16 cellular contexts compared by ENCODE assay signal in the genomic region with DNA sequence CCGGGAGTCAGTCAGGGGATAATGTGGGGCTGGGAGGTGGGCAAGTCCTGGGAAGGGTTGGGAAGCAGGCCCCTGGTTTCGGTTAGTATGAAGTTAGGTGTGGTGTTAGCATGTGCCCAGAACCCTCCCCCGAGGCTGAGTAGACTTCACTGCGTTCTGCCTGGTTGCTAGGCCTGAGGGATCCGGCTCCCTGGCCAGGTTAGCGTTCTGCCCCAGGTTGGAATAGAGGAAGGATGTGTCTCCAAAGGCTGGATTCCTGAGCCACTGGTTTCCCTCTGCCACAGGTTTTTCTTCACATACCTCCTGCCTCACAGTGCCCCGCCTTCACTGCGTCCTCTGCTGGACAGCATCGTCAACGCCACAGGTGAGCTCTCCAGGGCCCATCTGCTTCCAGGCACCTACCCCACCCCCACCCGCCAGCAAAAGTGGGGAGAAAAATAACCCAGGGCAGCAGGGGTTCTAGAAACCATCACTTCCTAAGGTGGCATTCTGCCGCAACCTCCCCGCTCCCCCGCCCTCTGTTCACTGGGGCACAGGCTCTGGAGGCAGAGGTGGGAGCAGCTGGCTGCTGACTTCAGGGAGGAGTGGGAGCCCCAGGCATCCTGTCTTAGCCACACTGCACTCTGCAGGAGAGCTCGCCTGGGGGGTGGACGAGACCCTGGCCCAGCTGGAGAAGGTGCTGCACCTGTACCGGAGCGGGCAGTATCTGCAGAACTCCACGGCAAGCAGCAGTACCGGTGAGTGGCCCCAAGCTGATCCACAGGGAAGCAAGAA. TPM values are rescaled to one million over a fixed set of nuclear protein-coding genes. Genes with fewer than 3 reads are reported as not detected.
DNase-seq lines count a peak whose midpoint lies in the region; ATAC-seq, FAIRE-seq and TF ChIP-seq lines count a peak whose summit lies in the region.
"Had no signal": no experiment of that assay in that cellular context is flagged by ENCODE, and none has a peak within 500 bp of the region (broad histone marks: within the 10 kb centered on the region; RNA-seq: fewer than 3 reads in every experiment).

No MANE protein-coding gene starts in this region.

- ATAC-seq in GM23338, result peak; percentile 72
- no peak for ATAC-seq in activated T-cell treated with anti-CD3 and anti-CD28 coated beads, Interleukin-2, amount 50 U/mL, for 4 hours
- ATAC-seq: stimulated activated naive CD8-positive, alpha-beta T cell treated with anti-CD3 and anti-CD28 coated beads, Interleukin-15, Interleukin-2, amounts not matched to agents 100 U/mL and 50 U/mL, for 24 hours had no signal

- peak overlapping the region; percentile 84; the same call in 1 of the 2 replicates for H3K27ac Mint-ChIP-seq in GM23338
- H3K27ac Mint-ChIP-seq in activated T-helper 1 cell treated with anti-CD3 and anti-CD28 coated beads, Interleukin-12 subunit alpha, Interleukin-12 subunit beta, Interleukin-2, Interleukin-4 antibody, amounts not matched to agents 30 ng/mL and 10 ng/mL and 1 ng/mL, durations not matched to agents 14 hours and 24 hours and 36 hours, result no peak overlapping the region
- H3K27ac Mint-ChIP-seq: activated CD4-positive, alpha-beta T cell treated with anti-CD3 and anti-CD28 coated beads, Interleukin-2, amount 10 ng/mL, durations not matched to agents 7 days and 5 days; activated naive CD4-positive, alpha-beta T cell treated with anti-CD3 and anti-CD28 coated beads, Interleukin-2, amount 50 U/mL, for 24 hours had no signal

- DNase-seq in GM23338 (ENCODE audit: low spot score), result peak; percentile 84
- peak; percentile 86 for DNase-seq in WERI-Rb-1
- DNase-seq in kidney, result peak; percentile 63
- no peak for DNase-seq in smooth muscle cell (lab: John Stamatoyannopoulos, UW; ENCODE audit: unreplicated experiment)
- DNase-seq in activated T-cell treated with anti-CD3 and anti-CD28 coated beads, Interleukin-2, amount 50 U/mL, for 4 hours, result no peak
- DNase-seq in MM.1S, result no peak
- DNase-seq in middle frontal gyrus (ENCODE audit: extremely low spot score, low spot score), result no peak
- no peak for DNase-seq in activated T-helper 1 cell treated with anti-CD3 and anti-CD28 coated beads, Interleukin-12 subunit alpha, Interleukin-12 subunit beta, Interleukin-2, Interleukin-4 antibody, amounts not matched to agents 30 ng/mL and 10 ng/mL and 1 ng/mL, durations not matched to agents 14 hours and 24 hours and 36 hours (ENCODE audit: low spot score)
- DNase-seq: activated CD4-positive, alpha-beta T cell treated with anti-CD3 and anti-CD28 coated beads, Interleukin-2, amount 10 ng/mL, durations not matched to agents 7 days and 5 days; COR-L47; NCI-H1105; NCI-H774; stimulated activated CD4-positive, alpha-beta T cell treated with anti-CD3 and anti-CD28 coated beads, Interleukin-2, amount 100 ng/mL, for 48 hours; stimulated activated naive CD8-positive, alpha-beta T cell treated with anti-CD3 and anti-CD28 coated beads, Interleukin-15, Interleukin-2, amounts not matched to agents 100 U/mL and 50 U/mL, for 24 hours had no signal

- no peak overlapping the region for H2AFZ ChIP-seq in GM23338
- no peak overlapping the region for H2AFZ ChIP-seq in smooth muscle cell (ENCODE audit: low read depth)
- H2AFZ ChIP-seq in MM.1S (ENCODE audit: low read length), result no peak overlapping the region

- peaks cover 15% of the 10 kb centered on the region for H3K79me2 ChIP-seq in GM23338 (replicated peaks; ENCODE audit: insufficient read depth)
- peaks cover 25% of the 10 kb centered on the region for H3K79me2 ChIP-seq in smooth muscle cell (ENCODE audit: low read depth)
- H3K79me2 ChIP-seq in MM.1S (ENCODE audit: low read length), result no peaks in the 10 kb centered on the region

- TF ChIP-seq CTCF in GM23338 (conservative IDR thresholded peaks at IDR 0.05; ENCODE audit: low read depth in 2 of 2) (peak; percentile 58 to 83), WERI-Rb-1 (IDR thresholded peaks at IDR 0.05; ENCODE audit: low read depth, low read length) (peak; percentile 96), kidney (IDR thresholded peaks at IDR 0.05; ENCODE audit: borderline replicate concordance, extremely low read depth, insufficient read depth) (no peak), smooth muscle cell (IDR thresholded peaks at IDR 0.05; ENCODE audit: borderline replicate concordance, insufficient read depth, poor library complexity, severe bottlenecking) (no peak), MM.1S (IDR thresholded peaks at IDR 0.05; ENCODE audit: low read length) (no peak)

- H3K9me3 ChIP-seq in WERI-Rb-1 (ENCODE audit: severe bottlenecking) (no peaks in the 10 kb centered on the region), kidney (ENCODE audit: control insufficient read depth in 1 of 2, low read length in 2 of 2) (no peaks in the 10 kb centered on the region), smooth muscle cell (replicated peaks; ENCODE audit: low read depth) (no peaks in the 10 kb centered on the region), MM.1S (replicated peaks; ENCODE audit: insufficient read depth, low read length) (no peaks in the 10 kb centered on the region)

- no peak overlapping the region for H3K4me3 Mint-ChIP-seq in GM23338
- no peak overlapping the region for H3K4me3 Mint-ChIP-seq in activated T-cell treated with anti-CD3 and anti-CD28 coated beads, Interleukin-2, amount 50 U/mL, for 4 hours
- no peak overlapping the region for H3K4me3 Mint-ChIP-seq in activated T-helper 1 cell treated with anti-CD3 and anti-CD28 coated beads, Interleukin-12 subunit alpha, Interleukin-12 subunit beta, Interleukin-2, Interleukin-4 antibody, amounts not matched to agents 30 ng/mL and 10 ng/mL and 1 ng/mL, durations not matched to agents 14 hours and 24 hours and 36 hours
- H3K4me3 Mint-ChIP-seq: activated CD4-positive, alpha-beta T cell treated with anti-CD3 and anti-CD28 coated beads, Interleukin-2, amount 10 ng/mL, durations not matched to agents 7 days and 5 days; activated naive CD4-positive, alpha-beta T cell treated with anti-CD3 and anti-CD28 coated beads, Interleukin-2, amount 50 U/mL, for 24 hours had no signal

- H3K4me1 ChIP-seq in GM23338 (ENCODE audit: insufficient read depth) (peaks cover 37% of the 10 kb centered on the region), kidney (ENCODE audit: control insufficient read depth in 1 of 2, insufficient read depth in 1 of 2, low read depth in 1 of 2, low read length in 2 of 2) (peaks cover 38 to 44% of the 10 kb centered on the region in 2 donors), smooth muscle cell (ENCODE audit: low read depth) (peaks cover 53% of the 10 kb centered on the region), MM.1S (ENCODE audit: low read length) (no peaks in the 10 kb centered on the region)

- H3F3A ChIP-seq in GM23338 (replicated peaks; ENCODE audit: low read depth) (no peaks in the 10 kb centered on the region), smooth muscle cell (ENCODE audit: low read depth) (peaks cover 12% of the 10 kb centered on the region), MM.1S (ENCODE audit: insufficient read depth, low read length) (no peaks in the 10 kb centered on the region)

- no peaks in the 10 kb centered on the region for H4K20me1 ChIP-seq in GM23338 (replicated peaks; ENCODE audit: insufficient read depth)
- no peaks in the 10 kb centered on the region for H4K20me1 ChIP-seq in smooth muscle cell (ENCODE audit: low read depth)
- no peaks in the 10 kb centered on the region for H4K20me1 ChIP-seq in MM.1S (ENCODE audit: insufficient read depth, low read length)

- H3K27me3 Mint-ChIP-seq in GM23338 (ENCODE audit: insufficient read depth, low read depth, poor library complexity), result peaks cover 8% of the 10 kb centered on the region
- peaks cover 25% of the 10 kb centered on the region for H3K27me3 Mint-ChIP-seq in activated T-cell treated with anti-CD3 and anti-CD28 coated beads, Interleukin-2, amount 50 U/mL, for 4 hours (ENCODE audit: low read depth)
- peaks cover 18% of the 10 kb centered on the region for H3K27me3 Mint-ChIP-seq in activated T-helper 1 cell treated with anti-CD3 and anti-CD28 coated beads, Interleukin-12 subunit alpha, Interleukin-12 subunit beta, Interleukin-2, Interleukin-4 antibody, amounts not matched to agents 30 ng/mL and 10 ng/mL and 1 ng/mL, durations not matched to agents 14 hours and 24 hours and 36 hours (ENCODE audit: insufficient read depth)

- FAIRE-seq in kidney (lab: Jason Lieb, UNC), result no peak

- WGBS in smooth muscle cell (ENCODE audit: low lambda C conversion rate), result 85% methylated on average over 20 of the region's 20 CpGs

- H3K9me3 Mint-ChIP-seq in GM23338, result no peaks in the 10 kb centered on the region; the same call in 2 of the 3 replicates
- no peaks in the 10 kb centered on the region for H3K9me3 Mint-ChIP-seq in activated T-cell treated with anti-CD3 and anti-CD28 coated beads, Interleukin-2, amount 50 U/mL, for 4 hours
- no peaks in the 10 kb centered on the region for H3K9me3 Mint-ChIP-seq in activated T-helper 1 cell treated with anti-CD3 and anti-CD28 coated beads, Interleukin-12 subunit alpha, Interleukin-12 subunit beta, Interleukin-2, Interleukin-4 antibody, amounts not matched to agents 30 ng/mL and 10 ng/mL and 1 ng/mL, durations not matched to agents 14 hours and 24 hours and 36 hours
- H3K9me3 Mint-ChIP-seq: activated CD4-positive, alpha-beta T cell treated with anti-CD3 and anti-CD28 coated beads, Interleukin-2, amount 10 ng/mL, durations not matched to agents 7 days and 5 days; activated naive CD4-positive, alpha-beta T cell treated with anti-CD3 and anti-CD28 coated beads, Interleukin-2, amount 50 U/mL, for 24 hours had no signal

- intact Hi-C loops in kidney (cut with DNase I), result loop anchor here (10.0 kb wide), 1 partner anchor 90 kb away; no protein-coding TSS in a partner anchor
- intact Hi-C loops in activated T-helper 1 cell treated with anti-CD3 and anti-CD28 coated beads, Interleukin-12 subunit alpha, Interleukin-12 subunit beta, Interleukin-2, Interleukin-4 antibody, amounts not matched to agents 30 ng/mL and 10 ng/mL and 1 ng/mL, durations not matched to agents 14 hours and 24 hours and 36 hours (cut with micrococcal nuclease), result no loop called here

- H3K36me3 ChIP-seq in GM23338 (ENCODE audit: insufficient read depth) (no peaks in the 10 kb centered on the region; the same call in 1 of the 2 replicates), WERI-Rb-1 (no peaks in the 10 kb centered on the region), kidney (ENCODE audit: control insufficient read depth in 1 of 2, insufficient read depth in 2 of 2, low read length in 2 of 2) (peaks cover 10 to 25% of the 10 kb centered on the region in 2 donors), smooth muscle cell (ENCODE audit: low read depth) (no peaks in the 10 kb centered on the region), MM.1S (replicated peaks; ENCODE audit: insufficient read depth, low read length) (no peaks in the 10 kb centered on the region)

- peaks cover 35% of the 10 kb centered on the region for H3K36me3 Mint-ChIP-seq in GM23338 (ENCODE audit: low read depth)
- H3K36me3 Mint-ChIP-seq in activated T-cell treated with anti-CD3 and anti-CD28 coated beads, Interleukin-2, amount 50 U/mL, for 4 hours (ENCODE audit: insufficient read depth), result no peaks in the 10 kb centered on the region
- no peaks in the 10 kb centered on the region for H3K36me3 Mint-ChIP-seq in activated T-helper 1 cell treated with anti-CD3 and anti-CD28 coated beads, Interleukin-12 subunit alpha, Interleukin-12 subunit beta, Interleukin-2, Interleukin-4 antibody, amounts not matched to agents 30 ng/mL and 10 ng/mL and 1 ng/mL, durations not matched to agents 14 hours and 24 hours and 36 hours (ENCODE audit: low read depth)
- H3K36me3 Mint-ChIP-seq: activated naive CD4-positive, alpha-beta T cell treated with anti-CD3 and anti-CD28 coated beads, Interleukin-2, amount 50 U/mL, for 24 hours had no signal

- H3K9me2 ChIP-seq in GM23338 (ENCODE audit: insufficient read depth) (no peaks in the 10 kb centered on the region), MM.1S (replicated peaks; ENCODE audit: insufficient read depth, low read length) (no peaks in the 10 kb centered on the region)

- H3K4me2 ChIP-seq in GM23338 (no peak overlapping the region), smooth muscle cell (peak overlapping the region; percentile 43), MM.1S (ENCODE audit: low read depth, low read length) (no peak overlapping the region)

- H3K9ac ChIP-seq in kidney (ENCODE audit: low read length in 2 of 2), result peak overlapping the region in 1 of 2 donors; percentile 26
- H3K9ac ChIP-seq in smooth muscle cell (ENCODE audit: low read depth), result no peak overlapping the region
- no peak overlapping the region for H3K9ac ChIP-seq in MM.1S (ENCODE audit: low read length)

- H3K4me3 ChIP-seq in GM23338, result no peak overlapping the region
- H3K4me3 ChIP-seq in WERI-Rb-1 (ENCODE audit: low read depth, low read length), result no peak overlapping the region
- H3K4me3 ChIP-seq in kidney (ENCODE audit: low read length in 2 of 2), result no peak overlapping the region
- no peak overlapping the region for H3K4me3 ChIP-seq in smooth muscle cell
- no peak overlapping the region for H3K4me3 ChIP-seq in MM.1S (ENCODE audit: low read length)

- H3K27me3 ChIP-seq in GM23338 (ENCODE audit: insufficient read depth) (peaks cover 3% of the 10 kb centered on the region; the same call in 1 of the 2 replicates), WERI-Rb-1 (ENCODE audit: insufficient read depth, low read depth, severe bottlenecking) (peaks cover 17% of the 10 kb centered on the region), smooth muscle cell (ENCODE audit: low read depth) (no peaks in the 10 kb centered on the region), MM.1S (replicated peaks; ENCODE audit: insufficient read depth, low read length) (no peaks in the 10 kb centered on the region)

- H3K4me1 Mint-ChIP-seq in GM23338, result peaks cover 51% of the 10 kb centered on the region
- no peaks in the 10 kb centered on the region for H3K4me1 Mint-ChIP-seq in activated T-cell treated with anti-CD3 and anti-CD28 coated beads, Interleukin-2, amount 50 U/mL, for 4 hours (ENCODE audit: low read depth)
- no peaks in the 10 kb centered on the region for H3K4me1 Mint-ChIP-seq in activated T-helper 1 cell treated with anti-CD3 and anti-CD28 coated beads, Interleukin-12 subunit alpha, Interleukin-12 subunit beta, Interleukin-2, Interleukin-4 antibody, amounts not matched to agents 30 ng/mL and 10 ng/mL and 1 ng/mL, durations not matched to agents 14 hours and 24 hours and 36 hours (ENCODE audit: low read depth)
- H3K4me1 Mint-ChIP-seq: activated CD4-positive, alpha-beta T cell treated with anti-CD3 and anti-CD28 coated beads, Interleukin-2, amount 10 ng/mL, durations not matched to agents 7 days and 5 days; activated naive CD4-positive, alpha-beta T cell treated with anti-CD3 and anti-CD28 coated beads, Interleukin-2, amount 50 U/mL, for 24 hours had no signal

- H3K27ac ChIP-seq in GM23338 (ENCODE audit: low read depth), result no peak overlapping the region
- no peak overlapping the region for H3K27ac ChIP-seq in WERI-Rb-1
- H3K27ac ChIP-seq in kidney (ENCODE audit: low read depth in 2 of 2, low read length in 2 of 2), result peak overlapping the region; percentile 74 to 81
- H3K27ac ChIP-seq in smooth muscle cell (ENCODE audit: low read depth), result no peak overlapping the region
- no peak overlapping the region for H3K27ac ChIP-seq in MM.1S (ENCODE audit: low read length)
- H3K27ac ChIP-seq: HL-60 had no signal

RNA-seq across cellular contexts. Expression of a gene that starts 7.0 kb away (rescaled TPM):
- 32.8 and 44.8 TPM in 2 replicates for total RNA-seq in GM23338 (2014; rRNA removed; shearing (Covaris generic))
- polyA plus RNA-seq in GM23338 (2016; fragmentation: Nextera tagmentation; extraction: Ambion mirVana) (7.0 and 9.3 TPM in 2 replicates), kidney (ENCODE audit: insufficient read depth, low read depth, low replicate concordance) (28.1 TPM), smooth muscle cell (5.1 and 12.2 TPM in 2 replicates)
- total RNA-seq in kidney (52.2 TPM), smooth muscle cell (15.2 and 22.9 TPM in 2 replicates)
- under 1 TPM in 1 of 3 donors, not detected in 2; 0.19 TPM for total RNA-seq in activated T-cell treated with anti-CD3 and anti-CD28 coated beads, Interleukin-2, amount 50 U/mL, for 4 hours
- not detected in 2 replicates for total RNA-seq in activated T-helper 1 cell treated with anti-CD3 and anti-CD28 coated beads, Interleukin-12 subunit alpha, Interleukin-12 subunit beta, Interleukin-2, Interleukin-4 antibody, amounts not matched to agents 30 ng/mL and 10 ng/mL and 1 ng/mL, durations not matched to agents 14 hours and 24 hours and 36 hours
- total RNA-seq: activated CD4-positive, alpha-beta T cell treated with anti-CD3 and anti-CD28 coated beads, Interleukin-2, amount 10 ng/mL, durations not matched to agents 7 days and 5 days had no signal

Comparison
In these comparisons a context has a peak if more than half of its experiments do, and no peak if none do; other contexts are left out.
1. DNase-seq: peak in GM23338 (single experiment), WERI-Rb-1 (single experiment) and kidney (single experiment); none in smooth muscle cell (single experiment), activated T-cell treated with anti-CD3 and anti-CD28 coated beads, Interleukin-2, amount 50 U/mL, for 4 hours (single experiment), MM.1S (single experiment), middle frontal gyrus (single experiment) and activated T-helper 1 cell treated with anti-CD3 and anti-CD28 coated beads, Interleukin-12 subunit alpha, Interleukin-12 subunit beta, Interleukin-2, Interleukin-4 antibody, amounts not matched to agents 30 ng/mL and 10 ng/mL and 1 ng/mL, durations not matched to agents 14 hours and 24 hours and 36 hours (single experiment).
2. H3K27ac ChIP-seq: peak in kidney (2 of 2); none in GM23338 (single experiment), WERI-Rb-1 (single experiment), smooth muscle cell (single experiment) and MM.1S (single experiment).
3. CTCF ChIP-seq: peak in GM23338 (2 of 2) and WERI-Rb-1 (single experiment); none in kidney (single experiment), smooth muscle cell (single experiment) and MM.1S (single experiment).
4. RNA of a gene that starts 7.0 kb away (total RNA-seq): 52.2 TPM in kidney (single experiment), 32.8 to 44.8 TPM in GM23338 and 15.2 to 22.9 TPM in smooth muscle cell; not detected in activated T-helper 1 cell treated with anti-CD3 and anti-CD28 coated beads, Interleukin-12 subunit alpha, Interleukin-12 subunit beta, Interleukin-2, Interleukin-4 antibody, amounts not matched to agents 30 ng/mL and 10 ng/mL and 1 ng/mL, durations not matched to agents 14 hours and 24 hours and 36 hours and 0.19 TPM in activated T-cell treated with anti-CD3 and anti-CD28 coated beads, Interleukin-2, amount 50 U/mL, for 4 hours; every median in the first group is over 10 times any median in the second.